Comparison of ENCODE assay signal across 8 cellular contexts in the genomic region with DNA sequence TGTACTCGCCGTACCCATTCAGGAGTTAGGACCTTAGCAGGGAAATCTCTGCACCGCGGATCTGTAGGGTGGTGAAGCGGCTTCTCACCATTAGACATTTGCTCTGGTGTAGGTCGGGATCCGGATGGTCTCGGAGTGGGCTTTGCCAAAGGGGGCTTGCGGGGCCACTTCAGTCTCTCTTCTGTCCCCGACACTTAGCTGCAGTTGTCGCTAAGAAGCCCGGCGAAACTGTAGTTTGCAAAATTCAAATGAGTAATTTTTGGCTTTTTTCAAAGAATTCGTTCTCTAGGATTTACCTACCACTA. TPM values are rescaled to one million over a fixed set of nuclear protein-coding genes. Genes with fewer than 3 reads are reported as not detected.
A peak's percentile ranks its signal among the peaks of the same experiment; 100 is the strongest.
DNase-seq lines count a peak whose midpoint lies in the region.

No MANE protein-coding gene starts in this region.

- peak overlapping the region; percentile 81 for H3K4me2 ChIP-seq in Karpas-422 (ENCODE audit: low read depth, low read length, poor library complexity, severe bottlenecking)

- H3K9ac ChIP-seq in Karpas-422 (ENCODE audit: low read length) = peak overlapping the region; percentile 81

- no peaks in the 10 kb centered on the region for H3K27me3 Mint-ChIP-seq in CD4-positive, alpha-beta memory T cell

- no peak for DNase-seq in CD4-positive, alpha-beta memory T cell
- DNase-seq in Karpas-422 (no peak), OCI-M1 (lab: John Stamatoyannopoulos, UW) (no peak), medulla oblongata (ENCODE audit: extremely low spot score) (no peak), NCI-H82 (lab: John Stamatoyannopoulos, UW) (no peak), NCI-H526 (lab: John Stamatoyannopoulos, UW) (no peak)

- peaks cover 23% of the 10 kb centered on the region for H3K4me1 ChIP-seq in CD4-positive, alpha-beta memory T cell (ENCODE audit: insufficient read depth, low read length)
- peaks cover 69% of the 10 kb centered on the region for H3K4me1 ChIP-seq in Karpas-422 (ENCODE audit: low read length)
- no peaks in the 10 kb centered on the region for H3K4me1 ChIP-seq in ectodermal cell (ENCODE audit: control insufficient read depth, insufficient read depth, low read length)
- H3K4me1 ChIP-seq in neuron (ENCODE audit: insufficient read depth, low read length) = peaks cover 6% of the 10 kb centered on the region

- H3K9me2 ChIP-seq in Karpas-422 (replicated peaks; ENCODE audit: insufficient read depth, low read length) = no peaks in the 10 kb centered on the region

- CTCF ChIA-PET in CD4-positive, alpha-beta memory T cell (lab: Charles Lee; ENCODE audit: partially characterized antibody) = interaction anchor here (1.3 to 1.7 kb wide), 2 partner anchors 19 to 184 kb away, joined by 3 to 8 read pairs; no protein-coding TSS in a partner anchor

- H3K27ac Mint-ChIP-seq in CD4-positive, alpha-beta memory T cell = peak overlapping the region; percentile 96 to 98 (median 98)

- peak overlapping the region; percentile 85 to 88 for H3K4me3 ChIP-seq in CD4-positive, alpha-beta memory T cell (ENCODE audit: low read length in 2 of 2)
- H3K4me3 ChIP-seq in Karpas-422 (ENCODE audit: low read length) (peak overlapping the region; percentile 92), ectodermal cell (ENCODE audit: insufficient read depth, low read depth, low read length) (peak overlapping the region; percentile 96), neuron (ENCODE audit: low read length) (peak overlapping the region; percentile 80)

- peaks cover 85% of the 10 kb centered on the region for H3K79me2 ChIP-seq in Karpas-422 (ENCODE audit: low read length)

- peak overlapping the region; percentile 74 for H3K27ac ChIP-seq in CD4-positive, alpha-beta memory T cell (ENCODE audit: low read depth, low read length)
- H3K27ac ChIP-seq in Karpas-422 (ENCODE audit: low read length) (peak overlapping the region; percentile 94), ectodermal cell (ENCODE audit: insufficient read depth, low read depth, low read length, poor library complexity, severe bottlenecking) (peak overlapping the region; percentile 81)

- H3K27me3 ChIP-seq in CD4-positive, alpha-beta memory T cell (ENCODE audit: insufficient read depth, low read length) = no peaks in the 10 kb centered on the region
- H3K27me3 ChIP-seq in Karpas-422 (ENCODE audit: low read length) (no peaks in the 10 kb centered on the region), ectodermal cell (ENCODE audit: control insufficient read depth, insufficient read depth, low read length, poor library complexity, severe bottlenecking) (no peaks in the 10 kb centered on the region), neuron (ENCODE audit: insufficient read depth, low read length) (no peaks in the 10 kb centered on the region)

- POLR2A ChIA-PET in CD4-positive, alpha-beta memory T cell (lab: Charles Lee; ENCODE audit: partially characterized antibody) = no interaction called here

- H3K9me3 ChIP-seq in CD4-positive, alpha-beta memory T cell (ENCODE audit: control insufficient read depth in 1 of 2, low read length in 2 of 2) = no peaks in the 10 kb centered on the region
- H3K9me3 ChIP-seq in Karpas-422 (ENCODE audit: low read length) = no peaks in the 10 kb centered on the region
- H3K9me3 ChIP-seq in ectodermal cell (ENCODE audit: control insufficient read depth, low read length) = no peaks in the 10 kb centered on the region
- H3K9me3 ChIP-seq in neuron (ENCODE audit: low read length) = no peaks in the 10 kb centered on the region

- 0 to 2% methylated on average over 14 of the region's 14 CpGs for whole genome bisulfite sequencing in ectodermal cell, 2 experiments

- H3K36me3 ChIP-seq in CD4-positive, alpha-beta memory T cell (ENCODE audit: insufficient read depth, low read length) = no peaks in the 10 kb centered on the region
- H3K36me3 ChIP-seq in Karpas-422 (ENCODE audit: insufficient read depth, low read length) = peaks cover 13% of the 10 kb centered on the region; the same call in 1 of the 2 replicates
- no peaks in the 10 kb centered on the region for H3K36me3 ChIP-seq in ectodermal cell (ENCODE audit: control insufficient read depth, insufficient read depth, low read length)
- H3K36me3 ChIP-seq in neuron (ENCODE audit: insufficient read depth, low read length) = no peaks in the 10 kb centered on the region

- H3K4me1 Mint-ChIP-seq in CD4-positive, alpha-beta memory T cell = peaks cover 23 to 42% (median 34%) of the 10 kb centered on the region in 4 donors

- H3K4me3 Mint-ChIP-seq in CD4-positive, alpha-beta memory T cell = peak overlapping the region; percentile 96 to 99 (median 97)

- peaks cover 0 to 3% (median 0%) of the 10 kb centered on the region in 8 donors for H3K9me3 Mint-ChIP-seq in CD4-positive, alpha-beta memory T cell

- peaks cover 0 to 19% of the 10 kb centered on the region in 2 donors for H3K36me3 Mint-ChIP-seq in CD4-positive, alpha-beta memory T cell

- no peak overlapping the region for H2AFZ ChIP-seq in Karpas-422 (ENCODE audit: low read length)
- H2AFZ ChIP-seq in neuron (ENCODE audit: low read depth, low read length) = peak overlapping the region; percentile 82

- intact Hi-C loops in CD4-positive, alpha-beta memory T cell (cut with micrococcal nuclease) = loop anchor here (1.0 to 2.0 kb wide), 3 partner anchors 119 to 398 kb away; partner anchors contain the start of genes ATG5 and MTRES1

- H4K20me1 ChIP-seq in Karpas-422 (ENCODE audit: insufficient read depth, low read depth, low read length) = no peaks in the 10 kb centered on the region

RNA-seq across cellular contexts. Expression of gene QRSL1, which starts 0.4 kb away (rescaled TPM):
- total RNA-seq in CD4-positive, alpha-beta memory T cell = 10 to 100 TPM; 12.3 to 13.4 TPM
- polyA plus RNA-seq in CD4-positive, alpha-beta memory T cell = 10 to 100 TPM; 10.6 to 14.0 TPM
- total RNA-seq in Karpas-422 (2014; rRNA removed; shearing (Covaris generic); ENCODE audit: low replicate concordance) = 48.1 and 61.4 TPM in 2 replicates
- 21.2 TPM for polyA plus RNA-seq in ectodermal cell (2013, experiment 1 of 4)
- polyA plus RNA-seq in ectodermal cell (2013, experiment 2 of 4) = 16.6 TPM
- 13.8 TPM for polyA plus RNA-seq in ectodermal cell (2013, experiment 3 of 4)
- polyA plus RNA-seq in ectodermal cell (2013, experiment 4 of 4) = 14.2 TPM

RNA-seq across cellular contexts. Expression of gene RTN4IP1, which starts 0.5 kb away (rescaled TPM):
- 1 to 10 TPM; 5.8 to 8.3 TPM for total RNA-seq in CD4-positive, alpha-beta memory T cell
- polyA plus RNA-seq in CD4-positive, alpha-beta memory T cell = 1 to 10 TPM; 6.9 to 7.9 TPM
- total RNA-seq in Karpas-422 (2014; rRNA removed; shearing (Covaris generic); ENCODE audit: low replicate concordance) = 14.3 and 17.1 TPM in 2 replicates
- polyA plus RNA-seq in ectodermal cell (2013, experiment 1 of 4) = 10.8 TPM
- polyA plus RNA-seq in ectodermal cell (2013, experiment 2 of 4) = 13.4 TPM
- polyA plus RNA-seq in ectodermal cell (2013, experiment 3 of 4) = 11.6 TPM
- 12.6 TPM for polyA plus RNA-seq in ectodermal cell (2013, experiment 4 of 4)
